13 cellular contexts compared by ENCODE assay signal in genomic region chr19:8212212-8212611, GRCh38. TPM values are rescaled to one million over a fixed set of nuclear protein-coding genes. Genes with fewer than 3 reads are reported as not detected.
DNase-seq lines count a peak whose midpoint lies in the region; ATAC-seq, FAIRE-seq and TF ChIP-seq lines count a peak whose summit lies in the region.
"Had no signal": no experiment of that assay in that cellular context is flagged by ENCODE, and none has a peak within 500 bp of the region (broad histone marks: within the 10 kb centered on the region; RNA-seq: fewer than 3 reads in every experiment).

No MANE protein-coding gene starts in this region.

- H3K4me2 ChIP-seq in Karpas-422 (ENCODE audit: low read depth, low read length, poor library complexity, severe bottlenecking) (no peak overlapping the region), K562 (ENCODE audit: insufficient read depth, low read length) (no peak overlapping the region)

- TF ChIP-seq CTCF in CD4-positive, alpha-beta T cell (IDR thresholded peaks at IDR 0.05), result no peak
- no peak for TF ChIP-seq CTCF in K562 (IDR thresholded peaks at IDR 0.05 in 2 of 3, conservative IDR thresholded peaks at IDR 0.05 in 1 of 3; ENCODE audit: insufficient read depth in 2 of 3, low read depth in 1 of 3, low read length in 3 of 3)
- no peak for TF ChIP-seq CTCF in natural killer cell (IDR thresholded peaks at IDR 0.05)
- no peak for TF ChIP-seq CTCF in foreskin fibroblast (IDR thresholded peaks at IDR 0.05; ENCODE audit: low read depth, low read length)

- H3K27ac Mint-ChIP-seq in CD4-positive, alpha-beta T cell, result peak overlapping the region; percentile 74
- H3K27ac Mint-ChIP-seq in natural killer cell, result peak overlapping the region; percentile 64 to 100

- H3K9me2 ChIP-seq in Karpas-422 (replicated peaks; ENCODE audit: insufficient read depth, low read length), result no peaks in the 10 kb centered on the region

- intact Hi-C loops in CD4-positive, alpha-beta T cell (cut with DNase I, micrococcal nuclease), result loop anchor here in 1 of 2 experiments (5.0 kb wide), 2 partner anchors 35 to 95 kb away; partner anchors contain the start of gene CD320
- intact Hi-C loops in K562 (cut with micrococcal nuclease) (no loop called here), natural killer cell (cut with micrococcal nuclease) (no loop called here)

- H3K4me3 ChIP-seq in Karpas-422 (ENCODE audit: low read length) (no peak overlapping the region), K562 (no peak overlapping the region), foreskin fibroblast (ENCODE audit: low read depth in 1 of 2, low read length in 2 of 2) (no peak overlapping the region)
- H3K4me3 ChIP-seq: SK-N-MC had no signal

- no peaks in the 10 kb centered on the region for H3K27me3 ChIP-seq in CD4-positive, alpha-beta T cell (ENCODE audit: control insufficient read depth, insufficient read depth, low read length)
- H3K27me3 ChIP-seq in Karpas-422 (ENCODE audit: low read length) (no peaks in the 10 kb centered on the region), K562 (ENCODE audit: control insufficient read depth in 2 of 2, insufficient read depth in 2 of 2, low read length in 2 of 2) (no peaks in the 10 kb centered on the region)

- no peak overlapping the region for H3K27ac ChIP-seq in CD4-positive, alpha-beta T cell (ENCODE audit: low read depth, low read length)
- 0 out of 2 replicates have a peak overlapping the region, but pooled peaks have one; percentile 11 for H3K27ac ChIP-seq in Karpas-422 (ENCODE audit: low read length)
- no peak overlapping the region for H3K27ac ChIP-seq in K562 (ENCODE audit: extremely low read depth, low read depth, low read length)
- H3K27ac ChIP-seq: SK-N-MC had no signal

- no peak for TF ChIP-seq EP300 in K562 (IDR thresholded peaks at IDR 0.05; ENCODE audit: low read length)

- H3K36me3 ChIP-seq in Karpas-422 (ENCODE audit: insufficient read depth, low read length) (no peaks in the 10 kb centered on the region), K562 (ENCODE audit: control insufficient read depth, insufficient read depth, low read length) (no peaks in the 10 kb centered on the region)

- TF ChIP-seq RAD21 in K562 (CRISPR knock-in tag; conservative IDR thresholded peaks at IDR 0.05 in 1 of 2, IDR thresholded peaks at IDR 0.05 in 1 of 2), result no peak

- peaks cover 24% of the 10 kb centered on the region for H3K36me3 Mint-ChIP-seq in CD4-positive, alpha-beta T cell (ENCODE audit: low read depth)
- H3K36me3 Mint-ChIP-seq in natural killer cell, result no peaks in the 10 kb centered on the region

- POLR2A ChIA-PET in CD4-positive, alpha-beta T cell (lab: Charles Lee), result no interaction called here
- POLR2A ChIA-PET in K562 (lab: Yijun Ruan, JAX), result interaction anchor here (0.6 to 1.2 kb wide), 5 partner anchors 10 to 675 kb away, joined by 3 to 5 read pairs (median 4); no protein-coding TSS in a partner anchor

- in situ Hi-C loops in K562 (cut with MboI), result no loop called here

- H3K79me2 ChIP-seq in Karpas-422 (ENCODE audit: low read length) (peaks cover 27% of the 10 kb centered on the region), K562 (ENCODE audit: control insufficient read depth, insufficient read depth, low read length) (no peaks in the 10 kb centered on the region)

- peaks cover 5% of the 10 kb centered on the region; the same call in 1 of the 2 replicates for H4K20me1 ChIP-seq in Karpas-422 (ENCODE audit: insufficient read depth, low read depth, low read length)
- H4K20me1 ChIP-seq in K562 (replicated peaks; ENCODE audit: control insufficient read depth, insufficient read depth, low read length), result peaks cover 5% of the 10 kb centered on the region; the same call in 1 of the 2 replicates

- H3K9ac ChIP-seq in Karpas-422 (ENCODE audit: low read length) (no peak overlapping the region), K562 (ENCODE audit: insufficient read depth in 1 of 2, low read depth in 2 of 2, low read length in 2 of 2) (peak overlapping the region in 1 of 2 experiments; percentile 61; a peak in 1 of 4 replicates)

- BruUV-seq in K562 (replicated peaks; lab: Mats Ljungman, UMichigan), result no TSS peak

- H3K4me1 ChIP-seq in Karpas-422 (ENCODE audit: low read length), result peaks cover 24% of the 10 kb centered on the region
- H3K4me1 ChIP-seq in K562 (replicated peaks in 1 of 2; ENCODE audit: control insufficient read depth in 2 of 2, insufficient read depth in 2 of 2, low read length in 2 of 2), result peaks cover 6 to 37% of the 10 kb centered on the region in 2 experiments

- WGBS in K562 (ENCODE audit: insufficient coverage, low coverage, missing lambda C conversion rate), result 25% methylated on average over 6 of the region's 6 CpGs

- H2AFZ ChIP-seq in Karpas-422 (ENCODE audit: low read length), result no peak overlapping the region
- no peak overlapping the region for H2AFZ ChIP-seq in K562 (ENCODE audit: low read depth, low read length)

- peak overlapping the region; percentile 49 for H3K4me3 Mint-ChIP-seq in CD4-positive, alpha-beta T cell
- peak overlapping the region; percentile 37 for H3K4me3 Mint-ChIP-seq in natural killer cell

- no peak for ATAC-seq in CD4-positive, alpha-beta T cell (ENCODE audit: poor library complexity)
- ATAC-seq in K562 (no peak), natural killer cell (no peak), GM21786 (IDR thresholded peaks at IDR 0.05; ENCODE audit: unreplicated experiment) (no peak)

- no peaks in the 10 kb centered on the region for H3K9me3 Mint-ChIP-seq in CD4-positive, alpha-beta T cell
- no peaks in the 10 kb centered on the region for H3K9me3 Mint-ChIP-seq in natural killer cell

- FAIRE-seq in K562 (lab: Jason Lieb, UNC), result no peak

- H3K4me1 Mint-ChIP-seq in CD4-positive, alpha-beta T cell (ENCODE audit: low read depth), result peaks cover 27% of the 10 kb centered on the region
- H3K4me1 Mint-ChIP-seq in natural killer cell, result peaks cover 37 to 62% of the 10 kb centered on the region in 2 donors

- CTCF ChIA-PET in CD4-positive, alpha-beta T cell (lab: Charles Lee), result no interaction called here
- CTCF ChIA-PET in K562 (lab: Yijun Ruan, JAX; ENCODE audit: low intra/inter-chr PET ratio), result interaction anchor here (0.7 kb wide), 1 partner anchor 40 kb away, joined by 4 read pairs; no protein-coding TSS in a partner anchor

- no peaks in the 10 kb centered on the region for H3K27me3 Mint-ChIP-seq in CD4-positive, alpha-beta T cell
- H3K27me3 Mint-ChIP-seq in natural killer cell (ENCODE audit: low read depth in 2 of 2), result no peaks in the 10 kb centered on the region

- DNase-seq in CD4-positive, alpha-beta T cell, result no peak
- DNase-seq in Karpas-422 (no peak), K562 (ENCODE audit: extremely low read depth in 1 of 4, low spot score in 3 of 4) (no peak), natural killer cell (no peak), CD1c-positive myeloid dendritic cell (ENCODE audit: extremely low spot score) (no peak), foreskin fibroblast (no peak), NCI-H510A treated with DMSO at 0.1 percent for 48 hours (lab: John Stamatoyannopoulos, UW) (no peak)
- DNase-seq: DMS79; mammary epithelial cell; NCI-H1048; stimulated activated CD4-positive, alpha-beta T cell treated with anti-CD3 and anti-CD28 coated beads, Interleukin-4, amount 100 ng/mL, for 24 hours had no signal

- H3K9me1 ChIP-seq in K562 (ENCODE audit: control insufficient read depth, insufficient read depth, low read length), result no peaks in the 10 kb centered on the region

- no peak for TF ChIP-seq POLR2A in K562 (conservative IDR thresholded peaks at IDR 0.05)

- no peaks in the 10 kb centered on the region for H3K9me3 ChIP-seq in CD4-positive, alpha-beta T cell (ENCODE audit: control insufficient read depth, low read length)
- no peaks in the 10 kb centered on the region for H3K9me3 ChIP-seq in Karpas-422 (ENCODE audit: low read length)
- no peaks in the 10 kb centered on the region for H3K9me3 ChIP-seq in K562 (replicated peaks; ENCODE audit: control insufficient read depth, insufficient read depth, low read depth, low read length)

TF ChIP-seq in K562, 482 proteins besides CTCF, POLR2A, EP300 and RAD21 (continues in another document):
- TF ChIP-seq NFIX (CRISPR knock-in tag; IDR thresholded peaks at IDR 0.05; ENCODE audit: low read depth) (no peak), CBFA2T3 (IDR thresholded peaks at IDR 0.05) (peak; percentile 51; the same call in 1 of the 2 replicates), ZBTB7A (IDR thresholded peaks at IDR 0.05; ENCODE audit: borderline replicate concordance, control insufficient read depth, low read depth, low read length) (0 out of 2 replicates have a peak, but pooled peaks have one; percentile 27), SIN3A (IDR thresholded peaks at IDR 0.05; ENCODE audit: borderline replicate concordance in 2 of 2, control insufficient read depth in 1 of 2, low read depth in 2 of 2, low read length in 2 of 2) (0 out of 4 replicates have a peak, but pooled peaks of 1 of the 2 experiments have one; percentile 22), ZC3H8 (IDR thresholded peaks at IDR 0.05) (no peak), POLR2B (IDR thresholded peaks at IDR 0.05; ENCODE audit: low read depth, partially characterized antibody) (no peak), HSF4 (CRISPR knock-in tag; IDR thresholded peaks at IDR 0.05; ENCODE audit: borderline replicate concordance) (no peak), CBFA2T2 (conservative IDR thresholded peaks at IDR 0.05) (peak; percentile 20; the same call in 1 of the 2 replicates), PHTF2 (CRISPR knock-in tag; IDR thresholded peaks at IDR 0.05) (no peak)

RNA-seq across cellular contexts. Expression of gene CERS4, which starts 3.0 kb away (rescaled TPM):
- 10 to 100 TPM in 1 of 2 experiments, 1 to 10 TPM in 1; 8.7 to 12.3 TPM for total RNA-seq in CD4-positive, alpha-beta T cell
- 66.3 and 105 TPM in 2 replicates for total RNA-seq in Karpas-422 (2014; rRNA removed; shearing (Covaris generic); ENCODE audit: low replicate concordance)
- 5.9 and 13.8 TPM in 2 replicates for total RNA-seq in K562 (2011; cell fraction: chromatin; rRNA removed; ENCODE audit: low replicate concordance)
- total RNA-seq in K562 (2011; cell fraction: nucleolus; rRNA removed), result 7.5 and 9.3 TPM in 2 replicates
- 6.3 and 10.6 TPM in 2 replicates for total RNA-seq in K562 (2011; cell fraction: nucleoplasm; rRNA removed)
- total RNA-seq in K562 (2014; rRNA removed) (3.8 and 5.2 TPM in 2 replicates), K562 (2014; rRNA removed; fragmentation: Illumina TruSeq; extraction: Trizol) (1.1 and 1.4 TPM in 2 replicates), K562 (2015; rRNA removed; fragmentation: Illumina TruSeq; extraction: Trizol) (2.0 and 2.8 TPM in 2 replicates), K562 (2021) (3.7 and 3.8 TPM in 2 replicates), natural killer cell (10 to 100 TPM; 50.0 to 70.8 (median 69.8) TPM)
- polyA plus RNA-seq in K562 (2011; rRNA removed) (4.4 and 7.4 TPM in 2 replicates), K562 (2014; fragmentation: Illumina TruSeq; extraction: Trizol) (1.3 and 3.1 TPM in 2 replicates), K562 (2014; fragmentation: Nextera tagmentation; extraction: Ambion mirVana) (under 1 TPM in 1 of 2 experiments, not detected in 1; 0.14 TPM), K562 (2014; rRNA removed) (4.3 and 5.6 TPM in 2 replicates)
- 9.3 and 12.9 TPM in 2 replicates for polyA plus RNA-seq in K562 (2011; cell fraction: cytosol; rRNA removed)
- 9.5 and 10.7 TPM in 2 replicates for polyA plus RNA-seq in K562 (2011; cell fraction: nucleus; rRNA removed)
- 1.4 and 6.1 TPM in 2 replicates for polyA plus RNA-seq in K562 (2012)
- 3.0 and 5.3 TPM in 2 replicates for polyA minus RNA-seq in K562 (2011; rRNA and poly(A)+ RNA removed)
- 3.1 and 5.9 TPM in 2 replicates for polyA minus RNA-seq in K562 (2011; cell fraction: cytosol; rRNA and poly(A)+ RNA removed)
- polyA minus RNA-seq in K562 (2011; cell fraction: nucleus; rRNA and poly(A)+ RNA removed), result 2.7 and 4.4 TPM in 2 replicates
